In genomic region chr19:45681391-45682015, GRCh38 we compare ENCODE assay signal across 8 cellular contexts. TPM values are rescaled to one million over a fixed set of nuclear protein-coding genes. Genes with fewer than 3 reads are reported as not detected.
DNase-seq lines count a peak whose midpoint lies in the region; ATAC-seq and TF ChIP-seq lines count a peak whose summit lies in the region.

No MANE protein-coding gene starts in this region.

- H3K4me1 Mint-ChIP-seq in activated CD4-positive, alpha-beta memory T cell treated with anti-CD3 and anti-CD28 coated beads for 36 hours (ENCODE audit: low read depth): peaks cover 19% of the 10 kb centered on the region

- peak; percentile 91 for TF ChIP-seq CTCF in lung (IDR thresholded peaks at IDR 0.05; ENCODE audit: control extremely low read depth, extremely low read depth)

- H3K27me3 ChIP-seq in lung (ENCODE audit: control insufficient read depth, insufficient read depth): no peaks in the 10 kb centered on the region

- H3K27me3 Mint-ChIP-seq in activated CD4-positive, alpha-beta memory T cell treated with anti-CD3 and anti-CD28 coated beads for 36 hours: no peaks in the 10 kb centered on the region

- H3K4me1 ChIP-seq in lung (ENCODE audit: control insufficient read depth in 2 of 2, insufficient read depth in 2 of 2, low read length in 2 of 2): peaks cover 0 to 7% of the 10 kb centered on the region in 2 donors

- intact Hi-C loops in activated CD4-positive, alpha-beta memory T cell treated with anti-CD3 and anti-CD28 coated beads for 36 hours (cut with micrococcal nuclease): loop anchor here (1.0 to 5.0 kb wide), 2 partner anchors 11 to 36 kb away; partner anchors contain the start of gene QPCTL

- peaks cover 0 to 15% of the 10 kb centered on the region in 2 donors for H3K36me3 ChIP-seq in lung (ENCODE audit: control insufficient read depth in 2 of 2, insufficient read depth in 2 of 2, low read length in 2 of 2)

- peak overlapping the region; percentile 73 for H3K4me3 Mint-ChIP-seq in activated CD4-positive, alpha-beta memory T cell treated with anti-CD3 and anti-CD28 coated beads for 36 hours

- POLR2A ChIA-PET in activated CD4-positive, alpha-beta memory T cell treated with anti-CD3 and anti-CD28 coated beads for 36 hours (lab: Charles Lee): interaction anchor here (1.0 to 1.5 kb wide), 3 partner anchors 11 to 38 kb away, joined by 3 to 6 read pairs (median 3); partner anchors contain the start of genes QPCTL and SNRPD2

- H3K27ac ChIP-seq in lung (ENCODE audit: low read depth in 1 of 2, low read length in 1 of 2): peak overlapping the region; percentile 64 to 70

- peaks cover 17% of the 10 kb centered on the region for H3K36me3 Mint-ChIP-seq in activated CD4-positive, alpha-beta memory T cell treated with anti-CD3 and anti-CD28 coated beads for 36 hours

- peak; percentile 83 for ATAC-seq in lung (ENCODE audit: insufficient read depth, low FRiP score)

- DNase-seq in AG08395 (ENCODE audit: low spot score) (peak; percentile 89), HK-2 (ENCODE audit: unreplicated experiment) (peak; percentile 93), NCI-H748 (lab: John Stamatoyannopoulos, UW; ENCODE audit: unreplicated experiment) (peak; percentile 87), ecto neural progenitor cell (ENCODE audit: low spot score) (peak; percentile 92), lung (ENCODE audit: low spot score) (peak; percentile 85)
- peak; percentile 93 for DNase-seq in activated CD4-positive, alpha-beta memory T cell treated with anti-CD3 and anti-CD28 coated beads for 36 hours
- peak; percentile 74 to 76 for DNase-seq in stimulated activated CD4-positive, alpha-beta T cell treated with anti-CD3 and anti-CD28 coated beads, Interleukin-4, amount 100 ng/mL, for 48 hours (ENCODE audit: low read depth in 2 of 2)

- peaks cover 0 to 2% of the 10 kb centered on the region in 2 donors for H3K9me3 ChIP-seq in lung (ENCODE audit: control insufficient read depth in 2 of 2, insufficient read depth in 1 of 2, low read length in 1 of 2)

- in situ Hi-C loops in GM18951 (cut with MboI; ENCODE audit: low sequenced_read_pairs, unreplicated experiment): no loop called here

- TF ChIP-seq POLR2A in GM18951 (IDR thresholded peaks at IDR 0.05; ENCODE audit: extremely low read depth, insufficient read depth, insufficient read length): peak; percentile 45

- 2% methylated on average over 49 to 51 of the region's 51 CpGs for WGBS in lung, 2 donors

- CTCF ChIA-PET in activated CD4-positive, alpha-beta memory T cell treated with anti-CD3 and anti-CD28 coated beads for 36 hours (lab: Charles Lee): interaction anchor here (0.6 to 8.3 kb wide), 16 partner anchors 11 to 242 kb away, joined by 3 to 77 read pairs (median 4); partner anchors contain the start of genes FBXO46, GIPR, QPCTL and RTN2

- H3K4me3 ChIP-seq in lung: no peak overlapping the region

- no peak overlapping the region for H3K27ac Mint-ChIP-seq in activated CD4-positive, alpha-beta memory T cell treated with anti-CD3 and anti-CD28 coated beads for 36 hours

- H3K9me3 Mint-ChIP-seq in activated CD4-positive, alpha-beta memory T cell treated with anti-CD3 and anti-CD28 coated beads for 36 hours: no peaks in the 10 kb centered on the region

RNA-seq across cellular contexts. Expression of gene SNRPD2, which starts 10.2 kb away (rescaled TPM):
- total RNA-seq in activated CD4-positive, alpha-beta memory T cell treated with anti-CD3 and anti-CD28 coated beads for 36 hours: 100 to 1,000 TPM; 789 TPM
- 100 to 1,000 TPM; 151 to 319 TPM for total RNA-seq in lung
- polyA plus RNA-seq in lung: 100 to 1,000 TPM; 354 to 410 TPM

RNA-seq across cellular contexts. Expression of gene QPCTL, which starts 11.0 kb away (rescaled TPM):
- 10 to 100 TPM; 13.8 to 16.8 TPM for total RNA-seq in activated CD4-positive, alpha-beta memory T cell treated with anti-CD3 and anti-CD28 coated beads for 36 hours
- 10 to 100 TPM in 1 of 2 donors, 1 to 10 TPM in 1; 6.3 to 12.2 TPM for total RNA-seq in lung
- polyA plus RNA-seq in lung: 10 to 100 TPM in 1 of 2 donors, 1 to 10 TPM in 1; 6.7 to 13.3 TPM

RNA-seq across cellular contexts. Expression of gene GIPR, which starts 13.5 kb away (rescaled TPM):
- total RNA-seq in activated CD4-positive, alpha-beta memory T cell treated with anti-CD3 and anti-CD28 coated beads for 36 hours: 1 to 10 TPM; 6.6 to 8.3 TPM
- total RNA-seq in lung: 10 to 100 TPM in 1 of 2 donors, 1 to 10 TPM in 1; 4.7 to 14.9 TPM
- polyA plus RNA-seq in lung: 1 to 10 TPM; 2.2 to 6.4 TPM

RNA-seq across cellular contexts. Expression of gene EML2, which starts 42.3 kb away (rescaled TPM):
- total RNA-seq in activated CD4-positive, alpha-beta memory T cell treated with anti-CD3 and anti-CD28 coated beads for 36 hours: 100 to 1,000 TPM; 159 to 183 TPM
- 10 to 100 TPM; 31.9 to 74.5 TPM for total RNA-seq in lung
- 10 to 100 TPM; 32.5 to 47.7 TPM for polyA plus RNA-seq in lung

RNA-seq across cellular contexts. Expression of gene FBXO46, which starts 49.2 kb away (rescaled TPM):
- total RNA-seq in activated CD4-positive, alpha-beta memory T cell treated with anti-CD3 and anti-CD28 coated beads for 36 hours: 10 to 100 TPM; 26.1 to 29.4 TPM
- total RNA-seq in lung: 10 to 100 TPM; 11.2 to 19.0 TPM
- polyA plus RNA-seq in lung: 1 to 10 TPM; 7.6 to 8.3 TPM
